Comparison of ENCODE assay signal across 1 cellular context in the genomic region with DNA sequence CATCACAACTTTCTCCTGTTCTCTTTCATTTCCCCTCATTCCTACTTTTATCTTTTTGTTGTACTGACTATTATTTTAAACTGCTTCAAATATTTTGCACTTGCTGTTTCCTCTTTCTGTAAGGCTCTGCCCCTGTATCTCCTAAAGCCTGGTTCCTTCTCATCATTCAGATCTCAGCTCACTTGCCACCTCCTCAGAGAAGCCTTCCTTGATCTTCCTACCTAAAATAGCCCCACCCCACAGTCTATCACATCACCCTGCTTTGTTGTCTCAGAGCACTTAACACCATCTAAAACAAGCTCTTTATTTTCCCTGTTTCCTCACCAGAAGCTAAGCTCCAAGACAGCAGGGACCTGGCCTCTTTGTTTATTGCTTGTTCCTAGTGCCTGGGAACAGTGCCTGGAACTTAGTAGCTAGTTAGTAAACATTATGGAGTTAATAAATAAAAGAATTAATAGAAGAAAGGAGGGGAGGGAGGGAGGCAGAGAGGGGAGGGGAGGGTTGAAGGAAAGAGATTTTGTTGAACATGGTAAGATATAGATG.
TF ChIP-seq lines count a peak whose summit lies in the region.

No MANE protein-coding gene starts in this region.

TF ChIP-seq in K562, 482 proteins besides CTCF, POLR2A, EP300 and RAD21 (continued from another document):
- peak; percentile 64 for TF ChIP-seq ZFP36 (IDR thresholded peaks at IDR 0.05; ENCODE audit: low read depth, low read length, partially characterized antibody)
- TF ChIP-seq, protein P1, sequence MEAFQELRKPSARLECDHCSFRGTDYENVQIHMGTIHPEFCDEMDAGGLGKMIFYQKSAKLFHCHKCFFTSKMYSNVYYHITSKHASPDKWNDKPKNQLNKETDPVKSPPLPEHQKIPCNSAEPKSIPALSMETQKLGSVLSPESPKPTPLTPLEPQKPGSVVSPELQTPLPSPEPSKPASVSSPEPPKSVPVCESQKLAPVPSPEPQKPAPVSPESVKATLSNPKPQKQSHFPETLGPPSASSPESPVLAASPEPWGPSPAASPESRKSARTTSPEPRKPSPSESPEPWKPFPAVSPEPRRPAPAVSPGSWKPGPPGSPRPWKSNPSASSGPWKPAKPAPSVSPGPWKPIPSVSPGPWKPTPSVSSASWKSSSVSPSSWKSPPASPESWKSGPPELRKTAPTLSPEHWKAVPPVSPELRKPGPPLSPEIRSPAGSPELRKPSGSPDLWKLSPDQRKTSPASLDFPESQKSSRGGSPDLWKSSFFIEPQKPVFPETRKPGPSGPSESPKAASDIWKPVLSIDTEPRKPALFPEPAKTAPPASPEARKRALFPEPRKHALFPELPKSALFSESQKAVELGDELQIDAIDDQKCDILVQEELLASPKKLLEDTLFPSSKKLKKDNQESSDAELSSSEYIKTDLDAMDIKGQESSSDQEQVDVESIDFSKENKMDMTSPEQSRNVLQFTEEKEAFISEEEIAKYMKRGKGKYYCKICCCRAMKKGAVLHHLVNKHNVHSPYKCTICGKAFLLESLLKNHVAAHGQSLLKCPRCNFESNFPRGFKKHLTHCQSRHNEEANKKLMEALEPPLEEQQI (IDR thresholded peaks at IDR 0.05), result no peak
- no peak for TF ChIP-seq SMARCB1 (IDR thresholded peaks at IDR 0.05; ENCODE audit: insufficient read length, low read depth)
- no peak for TF ChIP-seq POLR2B (IDR thresholded peaks at IDR 0.05; ENCODE audit: low read depth, partially characterized antibody)
